Comparison of ENCODE assay signal across 9 cellular contexts in genomic region chr2:15829985-15830384, GRCh38.
"Had no signal": no experiment of that assay in that cellular context is flagged by ENCODE, and none has a peak within 500 bp of the region (broad histone marks: within the 10 kb centered on the region; RNA-seq: fewer than 3 reads in every experiment).

No MANE protein-coding gene starts in this region.

- H3K4me3 ChIP-seq: GM23248, GM23338, HAP-1 had no signal

- ATAC-seq: GM23338, HCT116 had no signal

- H2AFZ ChIP-seq: GM23248, GM23338 had no signal

- DNase-seq: GM23248, GOT3, H7, H9, HCEC 1CT, HFFc6 had no signal

- H3K9ac ChIP-seq: GM23248 had no signal

- H3K4me2 ChIP-seq: GM23338 had no signal

- H3K4me1 ChIP-seq: HAP-1 had no signal

- H3K9me3 ChIP-seq: HAP-1 had no signal

- H3K36me3 ChIP-seq: HAP-1 had no signal

- H3K27ac ChIP-seq: GM23248 had no signal
